In the genomic region with DNA sequence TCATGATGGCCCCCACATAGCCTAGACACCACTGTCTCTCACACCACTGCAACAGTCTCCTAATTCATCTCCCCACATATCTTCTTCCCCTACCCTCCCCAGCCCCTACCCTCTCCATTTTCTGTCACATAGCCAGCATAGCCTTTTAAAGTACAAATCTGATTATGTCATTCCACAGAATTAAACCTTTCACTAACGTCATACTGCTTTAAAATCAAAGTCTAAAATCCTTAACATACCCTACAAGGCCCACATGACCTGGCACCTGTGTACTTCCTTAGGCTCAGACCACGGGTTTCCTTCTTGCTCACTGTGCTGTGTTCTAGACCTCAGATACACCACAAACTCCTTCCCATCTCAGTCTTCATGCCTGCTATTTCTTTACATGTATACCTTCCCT, we compare ENCODE assay signal across 13 cellular contexts. TPM values are rescaled to one million over a fixed set of nuclear protein-coding genes. Genes with fewer than 3 reads are reported as not detected.
DNase-seq lines count a peak whose midpoint lies in the region; ATAC-seq and TF ChIP-seq lines count a peak whose summit lies in the region.
"Had no signal": no experiment of that assay in that cellular context is flagged by ENCODE, and none has a peak within 500 bp of the region (broad histone marks: within the 10 kb centered on the region; RNA-seq: fewer than 3 reads in every experiment).

No MANE protein-coding gene starts in this region.

- no peaks in the 10 kb centered on the region for H3K27me3 Mint-ChIP-seq in naive thymus-derived CD8-positive, alpha-beta T cell

- H3K4me3 Mint-ChIP-seq in naive thymus-derived CD8-positive, alpha-beta T cell, result no peak overlapping the region

- CTCF ChIA-PET in GM10248 (lab: Yijun Ruan, JAX), result interaction anchor here (1.4 to 2.4 kb wide), 2 partner anchors 9 to 19 kb away, joined by 3 to 6 read pairs; no protein-coding TSS in a partner anchor

- ATAC-seq in GM21529 (IDR thresholded peaks at IDR 0.05; ENCODE audit: unreplicated experiment) (peak; percentile 87), GM21737 (IDR thresholded peaks at IDR 0.05; ENCODE audit: unreplicated experiment) (no peak)
- ATAC-seq in naive thymus-derived CD8-positive, alpha-beta T cell, result peak; percentile 94 to 98
- ATAC-seq: A549 had no signal

- no peaks in the 10 kb centered on the region for H3K9me3 Mint-ChIP-seq in naive thymus-derived CD8-positive, alpha-beta T cell

- peaks cover 0 to 8% (median 0%) of the 10 kb centered on the region in 3 donors for H3K36me3 Mint-ChIP-seq in naive thymus-derived CD8-positive, alpha-beta T cell

- POLR2A ChIA-PET in naive thymus-derived CD8-positive, alpha-beta T cell (lab: Charles Lee), result no interaction called here
- POLR2A ChIA-PET in GM10248 (lab: Yijun Ruan, JAX), result no interaction called here

- no peak for TF ChIP-seq CTCF in GM10248 (IDR thresholded peaks at IDR 0.05; ENCODE audit: control extremely low read depth, extremely low read depth, low read depth, missing control alignments)

- peaks cover 8 to 22% (median 16%) of the 10 kb centered on the region in 4 donors for H3K4me1 Mint-ChIP-seq in naive thymus-derived CD8-positive, alpha-beta T cell

- H3K4me3 ChIP-seq in Jurkat, Clone E6-1 (ENCODE audit: low read length), result no peak overlapping the region
- H3K4me3 ChIP-seq: A549, breast epithelium, testis had no signal

- no peak overlapping the region for H3K27ac Mint-ChIP-seq in naive thymus-derived CD8-positive, alpha-beta T cell

- DNase-seq in activated CD4-positive, alpha-beta T cell treated with anti-CD3 and anti-CD28 coated beads for 48 hours, result peak; percentile 43
- no peak for DNase-seq in activated CD4-positive, alpha-beta T cell treated with anti-CD3 and anti-CD28 coated beads for 1 hour
- peak; percentile 77 for DNase-seq in Jurkat, Clone E6-1 (ENCODE audit: low read depth, low spot score)
- peak in 7 of 10 donors; percentile 13 to 74 (median 41) for DNase-seq in naive thymus-derived CD8-positive, alpha-beta T cell
- DNase-seq in GM10248 (ENCODE audit: extremely low spot score) (no peak), DMS153 (lab: John Stamatoyannopoulos, UW) (no peak)
- DNase-seq: Kasumi-1, SIG-M5, testis had no signal

RNA-seq across cellular contexts. Expression of a gene that starts 5.9 kb away (rescaled TPM):
- polyA plus RNA-seq in Jurkat, Clone E6-1 (2012; ENCODE audit: insufficient read depth, insufficient read length), result 24.9 TPM
- total RNA-seq in naive thymus-derived CD8-positive, alpha-beta T cell, result 10 to 100 TPM; 40.8 to 42.9 TPM
- polyA plus RNA-seq in naive thymus-derived CD8-positive, alpha-beta T cell, result 10 to 100 TPM; 34.1 to 49.6 (median 40.3) TPM

Comparison
In these comparisons a context has a peak if more than half of its experiments do, and no peak if none do; other contexts are left out.
1. DNase-seq: peak in activated CD4-positive, alpha-beta T cell treated with anti-CD3 and anti-CD28 coated beads for 48 hours (single experiment), Jurkat, Clone E6-1 (single experiment) and naive thymus-derived CD8-positive, alpha-beta T cell (7 of 10); none in activated CD4-positive, alpha-beta T cell treated with anti-CD3 and anti-CD28 coated beads for 1 hour (single experiment), GM10248 (single experiment) and DMS153 (single experiment).